8 cellular contexts compared by ENCODE assay signal in genomic region chr20:46689754-46690085, GRCh38. TPM values are rescaled to one million over a fixed set of nuclear protein-coding genes. Genes with fewer than 3 reads are reported as not detected.
DNase-seq lines count a peak whose midpoint lies in the region; ATAC-seq and TF ChIP-seq lines count a peak whose summit lies in the region.

No MANE protein-coding gene starts in this region.

- H4K91ac ChIP-seq in H9 (ENCODE audit: insufficient read length, low read depth, low read length): no peak overlapping the region

- H3K56ac ChIP-seq in H9 (ENCODE audit: insufficient read length, low read depth, low read length): no peak overlapping the region

- H2BK120ac ChIP-seq in H9 (ENCODE audit: low read depth, low read length, poor library complexity, severe bottlenecking): no peak overlapping the region

- H2BK5ac ChIP-seq in H9 (ENCODE audit: insufficient read length, low read length): no peak overlapping the region

- peaks cover 8% of the 10 kb centered on the region for H3K23me2 ChIP-seq in H9 (ENCODE audit: insufficient read length, low read depth, low read length, poor library complexity, severe bottlenecking)

- H3K4me3 Mint-ChIP-seq in H9: peak overlapping the region; percentile 92 to 96
- H3K4me3 Mint-ChIP-seq in activated CD4-positive, alpha-beta memory T cell treated with anti-CD3 and anti-CD28 coated beads for 36 hours: peak overlapping the region; percentile 96

- no CpG with 5 or more reads among the region's 12 CpGs for WGBS in H9 (ENCODE audit: extremely low coverage, insufficient read length, low lambda C conversion rate)
- 2% methylated on average over 12 of the region's 12 CpGs for WGBS in hepatocyte (ENCODE audit: low lambda C conversion rate, missing lambda C conversion rate)
- WGBS in spleen, 5 donors: 0 to 1% (median 0%) methylated on average over 12 of the region's 12 CpGs

- H3K79me2 ChIP-seq in H9 (ENCODE audit: insufficient read depth, low read length) (peaks cover 9% of the 10 kb centered on the region; the same call in 1 of the 2 replicates), hepatocyte (peaks cover 40% of the 10 kb centered on the region)

- H3K9me2 ChIP-seq in hepatocyte (replicated peaks; ENCODE audit: insufficient read depth): no peaks in the 10 kb centered on the region

- H2BK20ac ChIP-seq in H9 (ENCODE audit: low read depth, low read length, poor library complexity, severe bottlenecking): no peak overlapping the region

- H3K4me1 ChIP-seq in H9 (ENCODE audit: insufficient read depth, low read length) (0 out of 2 replicates have a peak, but pooled peaks cover 2% of the 10 kb centered on the region), hepatocyte (ENCODE audit: insufficient read depth) (peaks cover 9% of the 10 kb centered on the region), spleen (peaks cover 22 to 54% (median 41%) of the 10 kb centered on the region in 6 donors)

- H3K4me2 ChIP-seq in H9 (ENCODE audit: insufficient read depth, insufficient read length, low read length) (peak overlapping the region; percentile 96), hepatocyte (peak overlapping the region; percentile 71)

- DNase-seq in H9 (no peak), hepatocyte (ENCODE audit: low spot score) (no peak), spleen (no peak), NCI-H1436 treated with DMSO at 0.1 percent for 48 hours (lab: John Stamatoyannopoulos, UW) (no peak)
- DNase-seq in activated CD4-positive, alpha-beta memory T cell treated with anti-CD3 and anti-CD28 coated beads for 36 hours: no peak

- H3K4me3 ChIP-seq in hepatocyte: peak overlapping the region; percentile 6
- H3K4me3 ChIP-seq in spleen: peak overlapping the region; percentile 64 to 93 (median 84)

- peak overlapping the region; percentile 89 for H3K9ac ChIP-seq in H9 (ENCODE audit: extremely low read depth, insufficient read length, low read length)

- H3K4me1 Mint-ChIP-seq in H9: peaks cover 29 to 37% of the 10 kb centered on the region in 2 experiments
- H3K4me1 Mint-ChIP-seq in activated CD4-positive, alpha-beta memory T cell treated with anti-CD3 and anti-CD28 coated beads for 36 hours (ENCODE audit: low read depth): peaks cover 39% of the 10 kb centered on the region

- intact Hi-C loops in activated CD4-positive, alpha-beta memory T cell treated with anti-CD3 and anti-CD28 coated beads for 36 hours (cut with micrococcal nuclease): loop anchor here (2.0 kb wide), 3 partner anchors 145 to 283 kb away; partner anchors contain the start of genes ELMO2 and ZNF334
- intact Hi-C loops in spleen (cut with DNase I; ENCODE audit: low total_unique reads): no loop called here

- H3K14ac ChIP-seq in H9 (ENCODE audit: insufficient read depth, low read length): no peak overlapping the region

- peaks cover 0 to 3% of the 10 kb centered on the region in 2 experiments; a peak in 1 of 5 replicates for H3K9me3 Mint-ChIP-seq in H9
- no peaks in the 10 kb centered on the region for H3K9me3 Mint-ChIP-seq in activated CD4-positive, alpha-beta memory T cell treated with anti-CD3 and anti-CD28 coated beads for 36 hours

- POLR2A ChIA-PET in activated CD4-positive, alpha-beta memory T cell treated with anti-CD3 and anti-CD28 coated beads for 36 hours (lab: Charles Lee): interaction anchor here (1.0 to 2.1 kb wide), 3 partner anchors 139 to 283 kb away, joined by 3 to 7 read pairs (median 3); partner anchors contain the start of genes ELMO2 and OCSTAMP

- H3K27ac Mint-ChIP-seq in H9: peak overlapping the region; percentile 86 to 97 (median 89); a peak in 6 of 7 replicates
- H3K27ac Mint-ChIP-seq in activated CD4-positive, alpha-beta memory T cell treated with anti-CD3 and anti-CD28 coated beads for 36 hours: peak overlapping the region; percentile 97

- H3K23ac ChIP-seq in H9 (ENCODE audit: insufficient read length, low read depth, low read length): no peak overlapping the region

- H3K9me3 ChIP-seq in H9 (ENCODE audit: control insufficient read depth, low read depth, low read length) (no peaks in the 10 kb centered on the region), hepatocyte (ENCODE audit: low read depth) (no peaks in the 10 kb centered on the region), spleen (no peaks in the 10 kb centered on the region)

- H3K27ac ChIP-seq in H9 (ENCODE audit: insufficient read length, low read depth, low read length) (peak overlapping the region; percentile 25), hepatocyte (peak overlapping the region; percentile 77), spleen (peak overlapping the region; percentile 77 to 94 (median 90))

- no peak for TF ChIP-seq POLR2A in spleen (IDR thresholded peaks at IDR 0.05)

- H2BK15ac ChIP-seq in H9 (ENCODE audit: low read depth, low read length): no peak overlapping the region

- no peak overlapping the region for H4K5ac ChIP-seq in H9 (ENCODE audit: insufficient read length, low read depth, low read length)

- H3K27me3 ChIP-seq in H9 (ENCODE audit: insufficient read depth, low read length) (no peaks in the 10 kb centered on the region), hepatocyte (no peaks in the 10 kb centered on the region), spleen (replicated peaks in 1 of 7) (no peaks in the 10 kb centered on the region)

- H2AFZ ChIP-seq in H9 (ENCODE audit: low read length): peak overlapping the region; percentile 74
- H2AFZ ChIP-seq in hepatocyte: peak overlapping the region; percentile 31

- CTCF ChIA-PET in activated CD4-positive, alpha-beta memory T cell treated with anti-CD3 and anti-CD28 coated beads for 36 hours (lab: Charles Lee): interaction anchor here (0.6 to 2.1 kb wide), 5 partner anchors 9 to 702 kb away, joined by 3 to 8 read pairs (median 4); no protein-coding TSS in a partner anchor

- no peak overlapping the region for H3K4ac ChIP-seq in H9 (ENCODE audit: low read depth, low read length)

- H2AK5ac ChIP-seq in H9 (ENCODE audit: insufficient read length, low read length): no peak overlapping the region

- H4K8ac ChIP-seq in H9 (replicated peaks; ENCODE audit: insufficient read length, low read depth, low read length): no peak overlapping the region

- H3K36me3 ChIP-seq in hepatocyte (replicated peaks; ENCODE audit: insufficient read depth, low read depth): no peaks in the 10 kb centered on the region
- peaks cover 0 to 24% (median 6%) of the 10 kb centered on the region in 6 donors for H3K36me3 ChIP-seq in spleen

- no peak for ATAC-seq in GM18870 (IDR thresholded peaks at IDR 0.05; ENCODE audit: unreplicated experiment)
- ATAC-seq in HG03571 (IDR thresholded peaks at IDR 0.05; ENCODE audit: unreplicated experiment): no peak
- no peak for ATAC-seq in HG03342 (IDR thresholded peaks at IDR 0.05; ENCODE audit: unreplicated experiment)

- H2BK12ac ChIP-seq in H9 (ENCODE audit: insufficient read length, low read depth, low read length): no peak overlapping the region

- TF ChIP-seq CTCF in H9 (conservative IDR thresholded peaks at IDR 0.05) (no peak), hepatocyte (IDR thresholded peaks at IDR 0.05; ENCODE audit: poor library complexity) (no peak), spleen (IDR thresholded peaks at IDR 0.05 in 8 of 11, conservative IDR thresholded peaks at IDR 0.05 in 3 of 11) (no peak)

- H3T11ph ChIP-seq in H9 (ENCODE audit: low read length): no peak overlapping the region

- H3K36me3 Mint-ChIP-seq in H9 (ENCODE audit: insufficient read depth in 1 of 3, low read depth in 3 of 3): peaks cover 17 to 20% (median 19%) of the 10 kb centered on the region in 3 experiments
- peaks cover 14% of the 10 kb centered on the region for H3K36me3 Mint-ChIP-seq in activated CD4-positive, alpha-beta memory T cell treated with anti-CD3 and anti-CD28 coated beads for 36 hours

- H4K20me1 ChIP-seq in H9 (ENCODE audit: control insufficient read depth, insufficient read depth, insufficient read length): no peaks in the 10 kb centered on the region
- no peaks in the 10 kb centered on the region for H4K20me1 ChIP-seq in hepatocyte (ENCODE audit: insufficient read depth, poor library complexity, severe bottlenecking)

- no peaks in the 10 kb centered on the region for H3K27me3 Mint-ChIP-seq in H9 (ENCODE audit: low read depth)
- no peaks in the 10 kb centered on the region for H3K27me3 Mint-ChIP-seq in activated CD4-positive, alpha-beta memory T cell treated with anti-CD3 and anti-CD28 coated beads for 36 hours

- H3K79me1 ChIP-seq in H9 (ENCODE audit: insufficient read depth, low read depth, low read length, poor library complexity, severe bottlenecking): no peaks in the 10 kb centered on the region

- H3K18ac ChIP-seq in H9 (ENCODE audit: insufficient read length, low read depth, low read length): no peak overlapping the region

RNA-seq across cellular contexts. Expression of gene TP53RK, which starts 0.5 kb away (rescaled TPM):
- total RNA-seq in H9 (2021): 21.1 and 21.5 TPM in 2 replicates
- 10 to 100 TPM; 12.1 to 12.3 TPM for total RNA-seq in activated CD4-positive, alpha-beta memory T cell treated with anti-CD3 and anti-CD28 coated beads for 36 hours
- total RNA-seq in hepatocyte: 19.6 and 22.7 TPM in 2 replicates
- 19.8 and 21.4 TPM in 2 replicates for polyA plus RNA-seq in hepatocyte
- 10 to 100 TPM; 11.1 to 24.2 (median 13.3) TPM for total RNA-seq in spleen
- polyA plus RNA-seq in spleen: 10 to 100 TPM in 1 of 3 donors, 1 to 10 TPM in 2; 6.9 to 11.2 (median 9.4) TPM

RNA-seq across cellular contexts. Expression of gene SLC2A10, which starts 19.7 kb away (rescaled TPM):
- total RNA-seq in H9 (2021) (8.2 and 9.9 TPM in 2 replicates), hepatocyte (23.7 and 37.2 TPM in 2 replicates), spleen (1 to 10 TPM; 2.0 to 7.3 (median 5.0) TPM)
- not detected for total RNA-seq in activated CD4-positive, alpha-beta memory T cell treated with anti-CD3 and anti-CD28 coated beads for 36 hours
- polyA plus RNA-seq in hepatocyte (23.4 and 28.2 TPM in 2 replicates), spleen (1 to 10 TPM; 1.9 to 2.6 (median 2.3) TPM)

RNA-seq across cellular contexts. Expression of gene SLC13A3, which starts 38.5 kb away (rescaled TPM):
- total RNA-seq in H9 (2021): 15.2 and 17.5 TPM in 2 replicates
- under 1 TPM in 1 of 2 experiments, not detected in 1; 0.10 TPM for total RNA-seq in activated CD4-positive, alpha-beta memory T cell treated with anti-CD3 and anti-CD28 coated beads for 36 hours
- total RNA-seq in hepatocyte: 1.8 and 2.4 TPM in 2 replicates
- polyA plus RNA-seq in hepatocyte: 6.7 and 9.4 TPM in 2 replicates
- total RNA-seq in spleen: 1 to 10 TPM in 2 of 7 donors, under 1 TPM in 4, not detected in 1; 0.34 to 1.7 (median 0.64) TPM
- polyA plus RNA-seq in spleen: under 1 TPM; 0.16 to 0.17 (median 0.17) TPM

Comparison
In these comparisons a context has a peak if more than half of its experiments do, and no peak if none do; other contexts are left out.
1. H3K27ac ChIP-seq: peak in every context shown above with its lines; median percentile 90 in spleen; 77 in hepatocyte; 25 in H9.